Comparison of ENCODE assay signal across 27 cellular contexts in the genomic region with DNA sequence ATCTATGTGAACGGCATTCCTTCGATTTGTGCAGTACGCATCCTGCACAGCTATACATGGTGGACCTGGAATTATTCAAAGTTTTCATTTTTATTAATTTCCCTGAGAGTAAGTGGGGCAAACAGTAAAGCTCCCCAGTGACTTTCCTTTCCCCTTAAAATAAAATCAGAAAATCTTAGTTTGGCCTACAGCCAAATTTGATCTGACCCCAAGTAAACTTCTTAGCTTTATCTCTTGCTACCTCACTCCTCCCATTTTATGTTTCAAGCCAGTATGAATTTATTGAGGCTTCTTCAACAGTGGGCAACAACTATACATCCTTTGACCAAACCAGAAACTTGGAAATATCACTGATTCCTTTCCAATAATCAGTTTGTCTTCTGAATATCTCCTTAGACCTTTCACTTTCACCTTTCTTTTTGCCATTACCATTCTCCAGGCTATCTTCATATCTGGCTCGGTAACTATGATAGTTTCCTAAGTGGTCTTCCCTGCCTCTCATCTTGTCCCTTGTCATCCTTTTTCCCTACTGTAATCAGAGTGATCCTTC. TPM values are rescaled to one million over a fixed set of nuclear protein-coding genes. Genes with fewer than 3 reads are reported as not detected.
"Had no signal": no experiment of that assay in that cellular context is flagged by ENCODE, and none has a peak within 500 bp of the region (broad histone marks: within the 10 kb centered on the region; RNA-seq: fewer than 3 reads in every experiment).

No MANE protein-coding gene starts in this region.

- H3K9me3 ChIP-seq: MG63, Peyer's patch, SJCRH30 had no signal

- ATAC-seq: Right ventricle myocardium inferior, SK-N-SH treated with all-trans-retinoic acid at 6 μM for 48 hours had no signal

- FAIRE-seq: HTR-8/SVneo had no signal

- H3K27ac ChIP-seq: HL-60, PC-9, Peyer's patch, SJCRH30 had no signal

- H3K27me3 ChIP-seq: MG63, Peyer's patch, SJCRH30 had no signal

- H3K27me3 Mint-ChIP-seq: IgD-negative memory B cell had no signal

- H3K4me3 Mint-ChIP-seq: IgD-negative memory B cell had no signal

- DNase-seq: KBM-7, MG63, NCI-H1092, NCI-H1105 treated with DMSO at 0.1 percent for 48 hours, NCI-H1417 treated with DMSO at 0.1 percent for 48 hours, NCI-H146, NCI-H1694 treated with DMSO at 0.1 percent for 48 hours, NCI-H1930, NCI-H2081, NCI-H2107, NCI-H2227 treated with DMSO at 0.1 percent for 48 hours, NCI-H524, NCI-H526 treated with DMSO at 0.1 percent for 48 hours, NCI-H774, PC-9, Peyer's patch, SHP77 treated with DMSO at 0.1 percent for 48 hours, SJCRH30 had no signal

- H3K9me3 Mint-ChIP-seq: IgD-negative memory B cell had no signal

- H2AFZ ChIP-seq: PC-9 had no signal

- H3K4me2 ChIP-seq: PC-9 had no signal

- H3K4me1 ChIP-seq: Peyer's patch, SJCRH30 had no signal

- H3K36me3 ChIP-seq: MG63, Peyer's patch, SJCRH30 had no signal

- H3K4me3 ChIP-seq: MG63, PC-9, Peyer's patch, SJCRH30 had no signal

- H3K27ac Mint-ChIP-seq: IgD-negative memory B cell had no signal

RNA-seq across cellular contexts. Expression of gene SPAG6, which starts 11.1 kb away (rescaled TPM):
- total RNA-seq: LHCN-M2, NCI-H460, OCI-LY7, PC-9, Peyer's patch, Right ventricle myocardium inferior, RPMI7951 had no signal
- polyA plus RNA-seq: IgD-negative memory B cell had no signal
